8 cellular contexts compared by ENCODE assay signal in the genomic region with DNA sequence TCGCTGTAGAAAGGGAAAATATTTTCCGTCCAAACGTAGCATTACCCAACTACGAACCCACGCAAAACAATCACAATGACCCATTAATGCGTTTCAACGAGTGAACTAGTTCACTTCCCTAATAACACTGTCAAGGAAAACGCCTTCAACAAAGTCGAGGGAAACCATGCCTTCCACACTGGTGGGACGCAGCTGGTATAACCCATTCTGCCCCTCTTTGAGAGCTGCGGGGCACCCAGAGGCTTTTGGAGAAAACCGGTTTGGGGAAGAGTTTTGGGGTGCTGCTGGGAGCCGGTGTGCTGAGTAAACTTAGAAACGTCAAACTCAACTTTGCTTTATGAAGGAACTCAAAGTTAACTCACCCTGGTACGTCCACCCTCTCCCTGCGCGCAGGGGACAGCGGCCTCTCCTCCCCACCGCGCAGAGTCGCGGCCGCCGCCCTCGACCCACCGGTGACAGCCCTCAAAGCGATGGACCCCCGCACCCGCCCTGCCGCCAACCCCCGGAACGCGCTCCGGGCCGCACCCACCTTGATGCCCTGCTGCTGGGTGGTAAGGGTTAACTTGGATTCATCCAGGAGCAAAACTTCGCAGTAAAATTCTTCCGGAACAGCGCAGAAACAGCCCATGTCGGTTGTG. TPM values are rescaled to one million over a fixed set of nuclear protein-coding genes. Genes with fewer than 3 reads are reported as not detected.
DNase-seq lines count a peak whose midpoint lies in the region; ATAC-seq and TF ChIP-seq lines count a peak whose summit lies in the region.

No MANE protein-coding gene starts in this region.

- peak in 6 of 8 donors; percentile 4 to 38 (median 23) for ATAC-seq in heart right ventricle
- no peak for ATAC-seq in HG03439 (IDR thresholded peaks at IDR 0.05; ENCODE audit: unreplicated experiment)

- H3K4me1 Mint-ChIP-seq in T-helper 1 cell treated with Interleukin-12 subunit alpha and Interleukin-12 subunit beta and Interleukin-4 antibody, amounts not matched to agents 30 μg/mL and 1 μg/mL, for 36 hours (ENCODE audit: low read depth), result peaks cover 6% of the 10 kb centered on the region
- H3K4me1 Mint-ChIP-seq in activated CD4-positive, alpha-beta memory T cell treated with anti-CD3 and anti-CD28 coated beads, Interleukin-2, amount 10 ng/mL, durations not matched to agents 7 days and 5 days, result peaks cover 11% of the 10 kb centered on the region

- TF ChIP-seq POLR2A in sigmoid colon (IDR thresholded peaks at IDR 0.05), result no peak

- H3K36me3 Mint-ChIP-seq in T-helper 1 cell treated with Interleukin-12 subunit alpha and Interleukin-12 subunit beta and Interleukin-4 antibody, amounts not matched to agents 30 μg/mL and 1 μg/mL, for 36 hours (ENCODE audit: low read depth), result no peaks in the 10 kb centered on the region
- no peaks in the 10 kb centered on the region for H3K36me3 Mint-ChIP-seq in activated CD4-positive, alpha-beta memory T cell treated with anti-CD3 and anti-CD28 coated beads, Interleukin-2, amount 10 ng/mL, durations not matched to agents 7 days and 5 days (ENCODE audit: low read depth)

- CTCF ChIA-PET in activated CD4-positive, alpha-beta memory T cell treated with anti-CD3 and anti-CD28 coated beads, Interleukin-2, amount 10 ng/mL, durations not matched to agents 7 days and 5 days (lab: Charles Lee), result interaction anchor here (0.9 to 2.9 kb wide), 5 partner anchors 11 to 339 kb away, joined by 3 to 55 read pairs (median 3); no protein-coding TSS in a partner anchor

- peaks cover 74% of the 10 kb centered on the region for H3K27me3 Mint-ChIP-seq in T-helper 1 cell treated with Interleukin-12 subunit alpha and Interleukin-12 subunit beta and Interleukin-4 antibody, amounts not matched to agents 30 μg/mL and 1 μg/mL, for 36 hours (ENCODE audit: low read depth)
- peaks cover 61% of the 10 kb centered on the region for H3K27me3 Mint-ChIP-seq in activated CD4-positive, alpha-beta memory T cell treated with anti-CD3 and anti-CD28 coated beads, Interleukin-2, amount 10 ng/mL, durations not matched to agents 7 days and 5 days

- H3K4me3 Mint-ChIP-seq in T-helper 1 cell treated with Interleukin-12 subunit alpha and Interleukin-12 subunit beta and Interleukin-4 antibody, amounts not matched to agents 30 μg/mL and 1 μg/mL, for 36 hours, result peak overlapping the region; percentile 84
- H3K4me3 Mint-ChIP-seq in activated CD4-positive, alpha-beta memory T cell treated with anti-CD3 and anti-CD28 coated beads, Interleukin-2, amount 10 ng/mL, durations not matched to agents 7 days and 5 days, result peak overlapping the region; percentile 66

- H3K9me3 ChIP-seq in heart right ventricle (no peaks in the 10 kb centered on the region), sigmoid colon (no peaks in the 10 kb centered on the region)

- H3K4me1 ChIP-seq in heart right ventricle, result peaks cover 4 to 58% (median 37%) of the 10 kb centered on the region in 9 donors
- peaks cover 0 to 10% (median 4%) of the 10 kb centered on the region in 4 donors for H3K4me1 ChIP-seq in sigmoid colon

- no peaks in the 10 kb centered on the region for H3K9me3 Mint-ChIP-seq in T-helper 1 cell treated with Interleukin-12 subunit alpha and Interleukin-12 subunit beta and Interleukin-4 antibody, amounts not matched to agents 30 μg/mL and 1 μg/mL, for 36 hours
- H3K9me3 Mint-ChIP-seq in activated CD4-positive, alpha-beta memory T cell treated with anti-CD3 and anti-CD28 coated beads, Interleukin-2, amount 10 ng/mL, durations not matched to agents 7 days and 5 days, result no peaks in the 10 kb centered on the region

- H3K4me3 ChIP-seq in heart right ventricle, result peak overlapping the region; percentile 52 to 95 (median 87)
- H3K4me3 ChIP-seq in sigmoid colon, result peak overlapping the region; percentile 57 to 90 (median 70)

- H3K27ac Mint-ChIP-seq in T-helper 1 cell treated with Interleukin-12 subunit alpha and Interleukin-12 subunit beta and Interleukin-4 antibody, amounts not matched to agents 30 μg/mL and 1 μg/mL, for 36 hours, result peak overlapping the region; percentile 64
- peak overlapping the region; percentile 31 for H3K27ac Mint-ChIP-seq in activated CD4-positive, alpha-beta memory T cell treated with anti-CD3 and anti-CD28 coated beads, Interleukin-2, amount 10 ng/mL, durations not matched to agents 7 days and 5 days

- peaks cover 0 to 51% (median 0%) of the 10 kb centered on the region in 7 donors for H3K27me3 ChIP-seq in heart right ventricle
- peaks cover 0 to 4% (median 0%) of the 10 kb centered on the region in 3 donors for H3K27me3 ChIP-seq in sigmoid colon

- intact Hi-C loops in heart right ventricle (cut with DNase I) (loop anchor here in 5 of 10 donors (1.0 to 10.0 kb wide), 6 partner anchors 84 to 258 kb away; no protein-coding TSS in a partner anchor), sigmoid colon (cut with DNase I) (no loop called here)

- H3K27ac ChIP-seq in heart right ventricle (peak overlapping the region; percentile 78 to 97 (median 92)), sigmoid colon (peak overlapping the region; percentile 70 to 81 (median 72))

- TF ChIP-seq CTCF in heart right ventricle (IDR thresholded peaks at IDR 0.05) (no peak), sigmoid colon (IDR thresholded peaks at IDR 0.05) (no peak)

- no peak for TF ChIP-seq EP300 in sigmoid colon (IDR thresholded peaks at IDR 0.05)

- 0 to 1% methylated on average over 39 of the region's 39 CpGs for WGBS in heart right ventricle, 2 donors
- 0 to 3% methylated on average over 39 of the region's 39 CpGs for WGBS in sigmoid colon, 2 donors

- POLR2A ChIA-PET in activated CD4-positive, alpha-beta memory T cell treated with anti-CD3 and anti-CD28 coated beads, Interleukin-2, amount 10 ng/mL, durations not matched to agents 7 days and 5 days (lab: Charles Lee), result interaction anchor here (0.6 to 2.4 kb wide), 5 partner anchors 258 to 1195 kb away, joined by 3 to 13 read pairs (median 3); partner anchors contain the start of genes CAMK4 and DCP2

- H3K36me3 ChIP-seq in heart right ventricle (no peaks in the 10 kb centered on the region), sigmoid colon (no peaks in the 10 kb centered on the region)

- no peak for DNase-seq in T-helper 1 cell
- DNase-seq in activated CD4-positive, alpha-beta memory T cell treated with anti-CD3 and anti-CD28 coated beads, Interleukin-2, amount 10 ng/mL, durations not matched to agents 7 days and 5 days, result no peak
- peak; percentile 9 to 22 for DNase-seq in heart right ventricle
- DNase-seq in sigmoid colon, result no peak
- DNase-seq in cortex of kidney (lab: John Stamatoyannopoulos, UW), result no peak
- no peak for DNase-seq in SKM-1 (lab: John Stamatoyannopoulos, UW; ENCODE audit: unreplicated experiment)

RNA-seq across cellular contexts. Expression of gene EPB41L4A, which starts 0.5 kb away (rescaled TPM):
- 1 to 10 TPM; 2.3 to 3.3 TPM for total RNA-seq in activated CD4-positive, alpha-beta memory T cell treated with anti-CD3 and anti-CD28 coated beads, Interleukin-2, amount 10 ng/mL, durations not matched to agents 7 days and 5 days
- total RNA-seq in heart right ventricle (10 to 100 TPM; 12.6 to 28.4 (median 18.2) TPM), sigmoid colon (10 to 100 TPM in 1 of 4 donors, 1 to 10 TPM in 3; 4.1 to 75.3 (median 7.3) TPM)
- polyA plus RNA-seq in heart right ventricle (1 to 10 TPM; 6.2 to 8.3 TPM), sigmoid colon (1 to 10 TPM; 3.7 to 4.8 (median 4.6) TPM)

Comparison
In these comparisons a context has a peak if more than half of its experiments do, and no peak if none do; other contexts are left out.
1. DNase-seq: peak in heart right ventricle (2 of 2); none in T-helper 1 cell (0 of 5), activated CD4-positive, alpha-beta memory T cell treated with anti-CD3 and anti-CD28 coated beads, Interleukin-2, amount 10 ng/mL, durations not matched to agents 7 days and 5 days (single experiment), sigmoid colon (single experiment), cortex of kidney (single experiment) and SKM-1 (single experiment).